ENCODE assay signal across 30 cellular contexts in the genomic region with DNA sequence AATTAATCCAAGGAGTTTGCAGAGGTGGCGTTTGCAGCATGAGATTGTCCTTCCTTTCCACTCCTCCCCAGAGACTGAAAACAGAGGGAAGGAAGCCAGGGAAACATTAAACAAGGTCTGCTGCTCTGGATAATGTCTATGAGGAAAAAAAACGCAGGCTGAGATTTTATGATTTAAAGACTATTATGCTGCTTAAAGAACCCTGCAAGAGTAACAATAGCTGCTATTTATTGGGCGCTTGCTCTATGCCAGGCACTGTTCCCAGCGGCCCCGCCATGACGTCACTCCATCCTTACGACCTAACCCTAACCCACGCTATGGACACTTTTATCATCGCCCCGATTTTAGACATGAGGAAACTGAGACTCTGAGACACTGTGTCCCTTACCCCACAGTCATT.
A peak's percentile ranks its signal among the peaks of the same experiment; 100 is the strongest.
DNase-seq lines count a peak whose midpoint lies in the region; ATAC-seq, FAIRE-seq and TF ChIP-seq lines count a peak whose summit lies in the region.
"Had no signal": no experiment of that assay in that cellular context is flagged by ENCODE, and none has a peak within 500 bp of the region (broad histone marks: within the 10 kb centered on the region; RNA-seq: fewer than 3 reads in every experiment).

No MANE protein-coding gene starts in this region.

- CTCF ChIA-PET in CD8-positive, alpha-beta memory T cell (lab: Charles Lee), result no interaction called here
- CTCF ChIA-PET in H1 (lab: Charles Lee; ENCODE audit: partially characterized antibody), result interaction anchor here (0.9 to 2.0 kb wide), 4 partner anchors 26 to 218 kb away, joined by 3 to 6 read pairs (median 3); no protein-coding TSS in a partner anchor

- H3K4me1 ChIP-seq in CD8-positive, alpha-beta memory T cell (ENCODE audit: insufficient read depth, low read length), result peaks cover 47% of the 10 kb centered on the region
- H3K4me1 ChIP-seq in H1 (replicated peaks in 1 of 4; ENCODE audit: control insufficient read depth in 3 of 4, insufficient read depth in 4 of 4, low read length in 3 of 4), result peaks cover 0 to 2% (median 0%) of the 10 kb centered on the region in 4 experiments; a peak in 1 of 7 replicates
- H3K4me1 ChIP-seq: ascending aorta, thyroid gland had no signal

- no peak overlapping the region for H3K56ac ChIP-seq in H1 (replicated peaks; ENCODE audit: insufficient read length, low read depth, low read length)

- TF ChIP-seq POLR2A in H1 (IDR thresholded peaks at IDR 0.05; ENCODE audit: control extremely low read depth in 1 of 2, low read depth in 2 of 2, low read length in 2 of 2), result no peak

- H3K9me3 Mint-ChIP-seq in CD8-positive, alpha-beta memory T cell, result no peaks in the 10 kb centered on the region
- H3K9me3 Mint-ChIP-seq: activated naive CD4-positive, alpha-beta T cell treated with anti-CD3 and anti-CD28 coated beads, Interleukin-2, amount 50 U/mL, for 24 hours; activated T-helper 1 cell treated with anti-CD3 and anti-CD28 coated beads, Interleukin-12 subunit alpha, Interleukin-12 subunit beta, Interleukin-2, Interleukin-4 antibody, amounts not matched to agents 30 ng/mL and 10 ng/mL and 1 ng/mL, durations not matched to agents 14 hours and 24 hours and 36 hours; dendritic cell treated with granulocyte-macrophage colony-stimulating factor and Interleukin-4, amounts not matched to agents 40 ng/mL and 50 ng/mL, for 4 days; stimulated activated naive B cell treated with anti-CD40 and anti-IgM and Interleukin-4, amounts not matched to agents 10 μg/mL and 1 μg/mL and 100 μg/mL, for 72 hours had no signal

- H3K23ac ChIP-seq in H1 (ENCODE audit: insufficient read length), result no peak overlapping the region

- no peak overlapping the region for H2AFZ ChIP-seq in H1 (ENCODE audit: low read length)

- H4K5ac ChIP-seq in H1 (ENCODE audit: insufficient read length, low read depth, low read length), result no peak overlapping the region

- H3K4me1 Mint-ChIP-seq in CD8-positive, alpha-beta memory T cell, result peaks cover 36 to 51% (median 42%) of the 10 kb centered on the region in 3 donors

- H4K91ac ChIP-seq in H1 (replicated peaks; ENCODE audit: insufficient read length, low read length), result no peak overlapping the region

- H3K27me3 Mint-ChIP-seq in CD8-positive, alpha-beta memory T cell, result peaks cover 0 to 3% of the 10 kb centered on the region in 2 donors
- H3K27me3 Mint-ChIP-seq: activated naive CD4-positive, alpha-beta T cell treated with anti-CD3 and anti-CD28 coated beads, Interleukin-2, amount 50 U/mL, for 24 hours; dendritic cell treated with granulocyte-macrophage colony-stimulating factor and Interleukin-4, amounts not matched to agents 40 ng/mL and 50 ng/mL, for 4 days had no signal

- TF ChIP-seq RAD21 in H1 (IDR thresholded peaks at IDR 0.05 in 1 of 2, conservative IDR thresholded peaks at IDR 0.05 in 1 of 2; ENCODE audit: low read depth in 2 of 2, low read length in 2 of 2), result no peak

- no peak for TF ChIP-seq EP300 in H1 (IDR thresholded peaks at IDR 0.05; ENCODE audit: borderline replicate concordance in 1 of 2, low read depth in 2 of 2, low read length in 2 of 2)

- no peak for TF ChIP-seq CTCF in H1 (IDR thresholded peaks at IDR 0.05; ENCODE audit: control extremely low read depth in 1 of 3, insufficient read depth in 1 of 3, low read depth in 1 of 3, low read length in 3 of 3)

- POLR2A ChIA-PET in CD8-positive, alpha-beta memory T cell (lab: Charles Lee), result no interaction called here
- POLR2A ChIA-PET in H1 (lab: Charles Lee; ENCODE audit: partially characterized antibody), result no interaction called here

- H3K27me3 ChIP-seq in CD8-positive, alpha-beta memory T cell (ENCODE audit: insufficient read depth, low read length, poor library complexity, severe bottlenecking), result no peaks in the 10 kb centered on the region
- no peaks in the 10 kb centered on the region for H3K27me3 ChIP-seq in H1 (replicated peaks in 1 of 4; ENCODE audit: control insufficient read depth in 3 of 4, extremely low read depth in 1 of 4, insufficient read depth in 3 of 4, low read length in 3 of 4)
- H3K27me3 ChIP-seq: ascending aorta, left lung, thyroid gland had no signal

- FAIRE-seq in H1 (lab: Jason Lieb, UNC), result no peak
- FAIRE-seq: endothelial cell of umbilical vein, G401.6, TTC549 had no signal

- no peaks in the 10 kb centered on the region for H3K79me1 ChIP-seq in H1 (ENCODE audit: low read depth, low read length)

- WGBS in H1 (ENCODE audit: extremely low coverage in 1 of 2, insufficient coverage in 1 of 2, insufficient read length in 1 of 2, insufficient replicate concordance in 2 of 2, low coverage in 1 of 2, low lambda C conversion rate in 2 of 2, missing lambda C conversion rate in 1 of 2), 2 experiments, result 84% methylated on average over 10 of the region's 10 CpGs; no CpG with 5 or more reads in 1 of the 2 experiments

- no peak overlapping the region for H3K27ac ChIP-seq in CD8-positive, alpha-beta memory T cell (ENCODE audit: low read depth, low read length)
- no peak overlapping the region for H3K27ac ChIP-seq in H1 (ENCODE audit: low read depth, low read length)
- H3K27ac ChIP-seq: ascending aorta, heart right ventricle, left lung, psoas muscle, thyroid gland had no signal

- H3K27ac Mint-ChIP-seq in CD8-positive, alpha-beta memory T cell, result peak overlapping the region in 5 of 8 donors; percentile 13 to 76 (median 59)
- H3K27ac Mint-ChIP-seq: activated CD4-positive, alpha-beta T cell treated with anti-CD3 and anti-CD28 coated beads for 36 hours; activated CD8-positive, alpha-beta memory T cell treated with anti-CD3 and anti-CD28 coated beads, Interleukin-2, amount 10 ng/mL, durations not matched to agents 7 days and 5 days; activated naive CD4-positive, alpha-beta T cell treated with anti-CD3 and anti-CD28 coated beads, Interleukin-2, amount 50 U/mL, for 24 hours; activated T-helper 1 cell treated with anti-CD3 and anti-CD28 coated beads, Interleukin-12 subunit alpha, Interleukin-12 subunit beta, Interleukin-2, Interleukin-4 antibody, amounts not matched to agents 30 ng/mL and 10 ng/mL and 1 ng/mL, durations not matched to agents 14 hours and 24 hours and 36 hours; dendritic cell treated with granulocyte-macrophage colony-stimulating factor and Interleukin-4, amounts not matched to agents 40 ng/mL and 50 ng/mL, for 4 days; stimulated activated naive B cell treated with anti-CD40 and anti-IgM and Interleukin-4, amounts not matched to agents 10 μg/mL and 1 μg/mL and 100 μg/mL, for 72 hours had no signal

- H4K20me1 ChIP-seq in H1 (replicated peaks in 1 of 2; ENCODE audit: control insufficient read depth in 1 of 2, insufficient read depth in 2 of 2, low read length in 2 of 2), result peaks cover 0 to 1% of the 10 kb centered on the region in 2 experiments

- H2BK5ac ChIP-seq in H1 (ENCODE audit: low read depth, low read length), result no peak overlapping the region

- H3K14ac ChIP-seq in H1 (ENCODE audit: insufficient read length), result no peak overlapping the region

- peaks cover 1% of the 10 kb centered on the region; the same call in 1 of the 2 replicates for H3K23me2 ChIP-seq in H1 (ENCODE audit: low read depth, low read length)

- no peak for ATAC-seq in HG02973 (IDR thresholded peaks at IDR 0.05; ENCODE audit: unreplicated experiment)
- ATAC-seq: activated CD4-positive, alpha-beta T cell treated with anti-CD3 and anti-CD28 coated beads for 36 hours; activated CD8-positive, alpha-beta memory T cell treated with anti-CD3 and anti-CD28 coated beads, Interleukin-2, amount 10 ng/mL, durations not matched to agents 7 days and 5 days; heart right ventricle; left lung; psoas muscle had no signal

- H3K4ac ChIP-seq in H1 (replicated peaks; ENCODE audit: insufficient read length, low read depth, low read length), result no peak overlapping the region

- no peaks in the 10 kb centered on the region for H3K9me3 ChIP-seq in CD8-positive, alpha-beta memory T cell (ENCODE audit: low read length)
- H3K9me3 ChIP-seq in H1 (ENCODE audit: insufficient read depth in 2 of 2, low read depth in 1 of 2, low read length in 1 of 2), result no peaks in the 10 kb centered on the region
- H3K9me3 ChIP-seq: ascending aorta, heart right ventricle, left lung, psoas muscle, thyroid gland had no signal

- H3K18ac ChIP-seq in H1 (ENCODE audit: extremely low read depth, low read length), result no peak overlapping the region

- no peaks in the 10 kb centered on the region for H3K36me3 ChIP-seq in CD8-positive, alpha-beta memory T cell (ENCODE audit: insufficient read depth, low read length)
- no peaks in the 10 kb centered on the region for H3K36me3 ChIP-seq in H1 (ENCODE audit: control insufficient read depth in 2 of 4, insufficient read depth in 4 of 4, low read length in 3 of 4)
- H3K36me3 ChIP-seq: ascending aorta, heart right ventricle, left lung, thyroid gland had no signal

- H3K79me2 ChIP-seq in H1 (ENCODE audit: control insufficient read depth in 1 of 2, insufficient read depth in 2 of 2, low read length in 2 of 2), result no peaks in the 10 kb centered on the region

- no peak overlapping the region for H3K4me3 ChIP-seq in CD8-positive, alpha-beta memory T cell (ENCODE audit: low read length)
- H3K4me3 ChIP-seq in H1 (ENCODE audit: extremely low read depth in 1 of 4, insufficient read depth in 2 of 4, low read depth in 3 of 4, low read length in 4 of 4), result no peak overlapping the region
- H3K4me3 ChIP-seq: ascending aorta, heart right ventricle, left lung, psoas muscle, smooth muscle cell, thyroid gland had no signal

- peak overlapping the region in 2 of 7 donors; percentile 4 to 19 for H3K4me3 Mint-ChIP-seq in CD8-positive, alpha-beta memory T cell
- H3K4me3 Mint-ChIP-seq: activated CD4-positive, alpha-beta T cell treated with anti-CD3 and anti-CD28 coated beads for 36 hours; activated CD8-positive, alpha-beta memory T cell treated with anti-CD3 and anti-CD28 coated beads, Interleukin-2, amount 10 ng/mL, durations not matched to agents 7 days and 5 days; activated T-helper 1 cell treated with anti-CD3 and anti-CD28 coated beads, Interleukin-12 subunit alpha, Interleukin-12 subunit beta, Interleukin-2, Interleukin-4 antibody, amounts not matched to agents 30 ng/mL and 10 ng/mL and 1 ng/mL, durations not matched to agents 14 hours and 24 hours and 36 hours; dendritic cell treated with granulocyte-macrophage colony-stimulating factor and Interleukin-4, amounts not matched to agents 40 ng/mL and 50 ng/mL, for 4 days; stimulated activated naive B cell treated with anti-CD40 and anti-IgM and Interleukin-4, amounts not matched to agents 10 μg/mL and 1 μg/mL and 100 μg/mL, for 72 hours had no signal

- H3K9ac ChIP-seq in H1 (replicated peaks in 1 of 4; ENCODE audit: extremely low read depth in 1 of 4, low read depth in 3 of 4, low read length in 3 of 4), result no peak overlapping the region

- 0 out of 2 replicates have a peak overlapping the region, but pooled peaks have one; percentile 8 for H2BK15ac ChIP-seq in H1 (ENCODE audit: low read length)

- no peak overlapping the region for H3K4me2 ChIP-seq in H1 (ENCODE audit: insufficient read depth in 1 of 2, low read depth in 2 of 2, low read length in 2 of 2)
- H3K4me2 ChIP-seq: smooth muscle cell had no signal

- peak; percentile 44 for DNase-seq in NCI-H2171 treated with DMSO at 0.1 percent for 48 hours (lab: John Stamatoyannopoulos, UW)
- DNase-seq in NCI-H2171 (lab: John Stamatoyannopoulos, UW), result no peak
- DNase-seq in CD8-positive, alpha-beta memory T cell, result no peak
- no peak for DNase-seq in H1 (ENCODE audit: low read depth in 1 of 2, low spot score in 2 of 2)
- peak; percentile 17 for DNase-seq in pons (ENCODE audit: low spot score)
- DNase-seq in activated naive CD4-positive, alpha-beta T cell treated with anti-CD3 and anti-CD28 coated beads, Interleukin-2, amount 50 U/mL, for 16 hours, result no peak
- no peak for DNase-seq in RKO (ENCODE audit: low spot score)
- DNase-seq: 8988T; activated CD4-positive, alpha-beta T cell treated with anti-CD3 and anti-CD28 coated beads for 36 hours; activated CD8-positive, alpha-beta memory T cell treated with anti-CD3 and anti-CD28 coated beads, Interleukin-2, amount 10 ng/mL, durations not matched to agents 7 days and 5 days; caudate nucleus; H7; heart right ventricle; IMR-90; left lung; NCI-H1436 treated with DMSO at 0.1 percent for 48 hours; NCI-H526 treated with DMSO at 0.1 percent for 48 hours; psoas muscle; stimulated activated CD4-positive, alpha-beta T cell treated with anti-CD3 and anti-CD28 coated beads, Interleukin-2, amount 100 ng/mL, for 48 hours; stimulated activated naive B cell treated with anti-CD40 and anti-IgM and Interleukin-4, amounts not matched to agents 10 μg/mL and 1 μg/mL and 100 μg/mL, for 72 hours; thyroid gland had no signal

- no peak overlapping the region for H4K8ac ChIP-seq in H1 (ENCODE audit: extremely low read depth, insufficient read depth, low read length)

- H3K36me3 Mint-ChIP-seq in CD8-positive, alpha-beta memory T cell, result no peaks in the 10 kb centered on the region
- H3K36me3 Mint-ChIP-seq: activated CD8-positive, alpha-beta memory T cell treated with anti-CD3 and anti-CD28 coated beads, Interleukin-2, amount 10 ng/mL, durations not matched to agents 7 days and 5 days; activated naive CD4-positive, alpha-beta T cell treated with anti-CD3 and anti-CD28 coated beads, Interleukin-2, amount 50 U/mL, for 24 hours; stimulated activated naive B cell treated with anti-CD40 and anti-IgM and Interleukin-4, amounts not matched to agents 10 μg/mL and 1 μg/mL and 100 μg/mL, for 72 hours had no signal

- no peak overlapping the region for H2BK20ac ChIP-seq in H1 (ENCODE audit: low read length)

- H2AK5ac ChIP-seq in H1 (ENCODE audit: low read depth, low read length), result no peak overlapping the region

- H2BK12ac ChIP-seq in H1 (ENCODE audit: low read depth, low read length), result no peak overlapping the region

- no peak overlapping the region for H2BK120ac ChIP-seq in H1 (replicated peaks; ENCODE audit: low read depth, low read length)

Comparison
In these comparisons a context has a peak if more than half of its experiments do, and no peak if none do; other contexts are left out.
1. DNase-seq: peak in NCI-H2171 treated with DMSO at 0.1 percent for 48 hours (single experiment) and pons (single experiment); none in NCI-H2171 (single experiment), CD8-positive, alpha-beta memory T cell (0 of 5), H1 (0 of 2), activated naive CD4-positive, alpha-beta T cell treated with anti-CD3 and anti-CD28 coated beads, Interleukin-2, amount 50 U/mL, for 16 hours (single experiment) and RKO (single experiment).